ENCODE assay signal across 26 cellular contexts in genomic region chrX:45954026-45954425, GRCh38.
"Had no signal": no experiment of that assay in that cellular context is flagged by ENCODE, and none has a peak within 500 bp of the region (broad histone marks: within the 10 kb centered on the region; RNA-seq: fewer than 3 reads in every experiment).

No MANE protein-coding gene starts in this region.

- H3K9me3 ChIP-seq: right lobe of liver, testis, transverse colon had no signal

- DNase-seq: activated B cell treated with CpG ODN at 0.5 μM for 24 hours; activated CD4-positive, alpha-beta T cell treated with anti-CD3 and anti-CD28 coated beads, Interleukin-2, amount 50 U/mL, for 1 hour; activated CD8-positive, alpha-beta T cell treated with anti-CD3 and anti-CD28 coated beads for 36 hours; activated naive CD8-positive, alpha-beta T cell treated with anti-CD3 and anti-CD28 coated beads, Interleukin-2, amount 50 U/mL, for 24 hours; activated T-cell treated with anti-CD3 and anti-CD28 coated beads, Interleukin-2, amount 50 U/mL, for 4 hours; anterior cingulate cortex; caudate nucleus; cortex of kidney; effector memory CD8-positive, alpha-beta T cell; foreskin keratinocyte; left colon; midbrain; naive thymus-derived CD4-positive, alpha-beta T cell; posterior cingulate gyrus; right lobe of liver; stimulated activated CD4-positive, alpha-beta T cell treated with anti-CD3 and anti-CD28 coated beads, Interleukin-12 subunit alpha, Interleukin-12 subunit beta, amount 100 ng/mL, for 4 hours; stimulated activated CD4-positive, alpha-beta T cell treated with anti-CD3 and anti-CD28 coated beads, Interleukin-4, amount 100 ng/mL, for 1 hour; stimulated activated naive CD8-positive, alpha-beta T cell treated with anti-CD3 and anti-CD28 coated beads, Interleukin-15, Interleukin-2, amounts not matched to agents 100 U/mL and 50 U/mL, for 24 hours; testis; transverse colon had no signal

- ATAC-seq: activated CD8-positive, alpha-beta T cell treated with anti-CD3 and anti-CD28 coated beads for 36 hours; activated naive CD8-positive, alpha-beta T cell treated with anti-CD3 and anti-CD28 coated beads, Interleukin-2, amount 50 U/mL, for 24 hours; activated T-cell treated with anti-CD3 and anti-CD28 coated beads, Interleukin-2, amount 50 U/mL, for 4 hours; activated T-helper 17 cell treated with anti-CD3 and anti-CD28 coated beads, Interleukin-2, amount 50 U/mL, for 72 hours; effector memory CD8-positive, alpha-beta T cell; foreskin keratinocyte; left colon; naive thymus-derived CD4-positive, alpha-beta T cell; right lobe of liver; stimulated activated naive CD8-positive, alpha-beta T cell treated with anti-CD3 and anti-CD28 coated beads, Interleukin-15, Interleukin-2, amounts not matched to agents 100 U/mL and 50 U/mL, for 24 hours had no signal

- H3K9me3 Mint-ChIP-seq: activated B cell treated with CpG ODN at 0.5 μM for 24 hours; activated CD8-positive, alpha-beta T cell treated with anti-CD3 and anti-CD28 coated beads for 36 hours; activated naive CD4-positive, alpha-beta T cell treated with anti-CD3 and anti-CD28 coated beads, Interleukin-2, amount 50 U/mL, for 24 hours; activated naive CD8-positive, alpha-beta T cell treated with anti-CD3 and anti-CD28 coated beads, Interleukin-2, amount 50 U/mL, for 24 hours; activated T-cell treated with anti-CD3 and anti-CD28 coated beads, Interleukin-2, amount 50 U/mL, for 4 hours; activated T-helper 17 cell treated with anti-CD3 and anti-CD28 coated beads, Interleukin-2, amount 50 U/mL, for 72 hours; effector memory CD8-positive, alpha-beta T cell had no signal

- FAIRE-seq: keratinocyte, urothelium cell line had no signal

- H3K4me1 Mint-ChIP-seq: activated B cell treated with CpG ODN at 0.5 μM for 24 hours; activated naive CD4-positive, alpha-beta T cell treated with anti-CD3 and anti-CD28 coated beads, Interleukin-2, amount 50 U/mL, for 24 hours; activated naive CD8-positive, alpha-beta T cell treated with anti-CD3 and anti-CD28 coated beads, Interleukin-2, amount 50 U/mL, for 24 hours; activated T-helper 17 cell treated with anti-CD3 and anti-CD28 coated beads, Interleukin-2, amount 50 U/mL, for 72 hours; neural crest cell had no signal

- H3K36me3 ChIP-seq: right lobe of liver, transverse colon had no signal

- H3K36me3 Mint-ChIP-seq: activated naive CD4-positive, alpha-beta T cell treated with anti-CD3 and anti-CD28 coated beads, Interleukin-2, amount 50 U/mL, for 24 hours; brain had no signal

- H3K4me1 ChIP-seq: foreskin keratinocyte, right lobe of liver, testis, transverse colon had no signal

- H3K27me3 Mint-ChIP-seq: activated B cell treated with CpG ODN at 0.5 μM for 24 hours; activated CD8-positive, alpha-beta T cell treated with anti-CD3 and anti-CD28 coated beads for 36 hours; activated naive CD4-positive, alpha-beta T cell treated with anti-CD3 and anti-CD28 coated beads, Interleukin-2, amount 50 U/mL, for 24 hours; activated naive CD8-positive, alpha-beta T cell treated with anti-CD3 and anti-CD28 coated beads, Interleukin-2, amount 50 U/mL, for 24 hours; activated T-helper 17 cell treated with anti-CD3 and anti-CD28 coated beads, Interleukin-2, amount 50 U/mL, for 72 hours had no signal

- H3K4me3 Mint-ChIP-seq: activated B cell treated with CpG ODN at 0.5 μM for 24 hours; activated CD8-positive, alpha-beta T cell treated with anti-CD3 and anti-CD28 coated beads for 36 hours; activated naive CD4-positive, alpha-beta T cell treated with anti-CD3 and anti-CD28 coated beads, Interleukin-2, amount 50 U/mL, for 24 hours; activated naive CD8-positive, alpha-beta T cell treated with anti-CD3 and anti-CD28 coated beads, Interleukin-2, amount 50 U/mL, for 24 hours; activated T-cell treated with anti-CD3 and anti-CD28 coated beads, Interleukin-2, amount 50 U/mL, for 4 hours; activated T-helper 17 cell treated with anti-CD3 and anti-CD28 coated beads, Interleukin-2, amount 50 U/mL, for 72 hours; brain; effector memory CD8-positive, alpha-beta T cell; naive thymus-derived CD4-positive, alpha-beta T cell; neural crest cell had no signal

- H3K27ac ChIP-seq: foreskin keratinocyte, right lobe of liver, testis, transverse colon had no signal

- H3K27ac Mint-ChIP-seq: activated B cell treated with CpG ODN at 0.5 μM for 24 hours; activated CD8-positive, alpha-beta T cell treated with anti-CD3 and anti-CD28 coated beads for 36 hours; activated naive CD4-positive, alpha-beta T cell treated with anti-CD3 and anti-CD28 coated beads, Interleukin-2, amount 50 U/mL, for 24 hours; activated naive CD8-positive, alpha-beta T cell treated with anti-CD3 and anti-CD28 coated beads, Interleukin-2, amount 50 U/mL, for 24 hours; activated T-helper 17 cell treated with anti-CD3 and anti-CD28 coated beads, Interleukin-2, amount 50 U/mL, for 72 hours; effector memory CD8-positive, alpha-beta T cell; naive thymus-derived CD4-positive, alpha-beta T cell had no signal

- H3K27me3 ChIP-seq: foreskin keratinocyte, right lobe of liver, testis, transverse colon had no signal

- H3K4me3 ChIP-seq: right lobe of liver, testis, transverse colon had no signal
